In the genomic region with DNA sequence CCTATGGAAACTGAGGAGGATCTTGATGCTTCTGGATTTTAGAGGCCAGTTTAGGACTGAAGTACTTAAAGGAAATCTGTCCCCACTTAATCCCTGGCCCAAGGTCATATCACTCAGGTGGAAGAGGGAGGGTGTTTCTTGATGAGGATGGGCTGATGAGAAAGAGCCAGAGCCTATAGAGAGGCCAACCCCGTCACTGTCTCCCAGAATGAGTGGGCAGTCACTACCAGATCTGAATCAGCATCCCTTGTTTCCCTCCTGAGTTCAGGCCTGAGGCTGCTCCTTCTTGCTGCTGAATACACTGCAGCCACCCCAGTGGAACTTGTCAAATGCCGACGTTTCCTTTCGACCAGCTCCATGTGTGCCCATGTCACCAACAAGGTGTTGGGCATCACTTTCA, we compare ENCODE assay signal across 1 cellular context.
TF ChIP-seq lines count a peak whose summit lies in the region.

No MANE protein-coding gene starts in this region.

TF ChIP-seq in HepG2, 621 proteins besides CTCF, POLR2A, EP300 and RAD21:
- 0 out of 2 replicates have a peak, but pooled peaks have one; percentile 23 for TF ChIP-seq ZKSCAN5 (CRISPR knock-in tag; IDR thresholded peaks at IDR 0.05)
- TF ChIP-seq, protein P1, sequence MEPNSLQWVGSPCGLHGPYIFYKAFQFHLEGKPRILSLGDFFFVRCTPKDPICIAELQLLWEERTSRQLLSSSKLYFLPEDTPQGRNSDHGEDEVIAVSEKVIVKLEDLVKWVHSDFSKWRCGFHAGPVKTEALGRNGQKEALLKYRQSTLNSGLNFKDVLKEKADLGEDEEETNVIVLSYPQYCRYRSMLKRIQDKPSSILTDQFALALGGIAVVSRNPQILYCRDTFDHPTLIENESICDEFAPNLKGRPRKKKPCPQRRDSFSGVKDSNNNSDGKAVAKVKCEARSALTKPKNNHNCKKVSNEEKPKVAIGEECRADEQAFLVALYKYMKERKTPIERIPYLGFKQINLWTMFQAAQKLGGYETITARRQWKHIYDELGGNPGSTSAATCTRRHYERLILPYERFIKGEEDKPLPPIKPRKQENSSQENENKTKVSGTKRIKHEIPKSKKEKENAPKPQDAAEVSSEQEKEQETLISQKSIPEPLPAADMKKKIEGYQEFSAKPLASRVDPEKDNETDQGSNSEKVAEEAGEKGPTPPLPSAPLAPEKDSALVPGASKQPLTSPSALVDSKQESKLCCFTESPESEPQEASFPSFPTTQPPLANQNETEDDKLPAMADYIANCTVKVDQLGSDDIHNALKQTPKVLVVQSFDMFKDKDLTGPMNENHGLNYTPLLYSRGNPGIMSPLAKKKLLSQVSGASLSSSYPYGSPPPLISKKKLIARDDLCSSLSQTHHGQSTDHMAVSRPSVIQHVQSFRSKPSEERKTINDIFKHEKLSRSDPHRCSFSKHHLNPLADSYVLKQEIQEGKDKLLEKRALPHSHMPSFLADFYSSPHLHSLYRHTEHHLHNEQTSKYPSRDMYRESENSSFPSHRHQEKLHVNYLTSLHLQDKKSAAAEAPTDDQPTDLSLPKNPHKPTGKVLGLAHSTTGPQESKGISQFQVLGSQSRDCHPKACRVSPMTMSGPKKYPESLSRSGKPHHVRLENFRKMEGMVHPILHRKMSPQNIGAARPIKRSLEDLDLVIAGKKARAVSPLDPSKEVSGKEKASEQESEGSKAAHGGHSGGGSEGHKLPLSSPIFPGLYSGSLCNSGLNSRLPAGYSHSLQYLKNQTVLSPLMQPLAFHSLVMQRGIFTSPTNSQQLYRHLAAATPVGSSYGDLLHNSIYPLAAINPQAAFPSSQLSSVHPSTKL (CRISPR knock-in tag; IDR thresholded peaks at IDR 0.05) = no peak
